8 cellular contexts compared by ENCODE assay signal in the genomic region with DNA sequence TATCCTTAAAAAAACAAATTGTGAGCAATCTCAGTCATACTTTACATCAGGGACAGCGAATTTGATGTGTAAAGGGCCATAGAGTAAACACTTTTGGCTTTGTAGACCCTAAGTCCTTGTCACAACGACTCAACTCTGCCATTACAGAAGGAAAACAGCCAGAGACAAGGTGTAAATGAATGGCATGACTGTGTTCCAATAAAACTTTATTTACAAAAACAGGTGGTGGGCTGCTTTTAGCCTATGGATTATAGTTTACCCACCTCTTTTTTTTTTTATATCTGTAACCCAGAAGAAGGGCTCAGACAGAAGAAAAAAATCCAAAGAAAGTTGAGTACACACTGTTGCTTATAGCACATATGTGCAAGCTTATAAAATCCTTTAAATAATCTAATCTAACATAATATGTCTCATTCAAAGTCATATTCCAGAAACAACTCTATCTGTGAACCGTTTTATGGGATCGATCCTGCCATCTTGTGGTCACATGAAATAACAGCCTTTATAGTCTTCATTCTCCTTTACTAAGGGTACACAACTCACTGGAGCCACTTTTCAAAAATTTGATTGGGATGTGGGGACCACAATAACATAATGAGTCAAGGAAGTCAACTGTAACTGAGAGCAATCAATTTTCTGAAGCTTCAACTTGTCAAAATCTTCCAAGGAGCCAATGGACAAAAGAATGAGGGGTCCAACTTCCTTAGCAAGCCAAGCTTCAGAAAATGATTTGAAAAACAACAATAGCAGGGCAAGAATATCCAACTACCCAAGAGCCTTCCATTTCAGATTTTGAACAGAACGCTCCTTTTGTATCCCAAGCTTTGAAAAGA.
DNase-seq lines count a peak whose midpoint lies in the region; ATAC-seq, FAIRE-seq and TF ChIP-seq lines count a peak whose summit lies in the region.

No MANE protein-coding gene starts in this region.

- H3K27ac ChIP-seq in ascending aorta, result no peak overlapping the region

- intact Hi-C loops in ascending aorta (cut with DNase I), result no loop called here

- FAIRE-seq in GM12892 (lab: Jason Lieb, UNC), result peak; percentile 24

- DNase-seq in Ammon's horn (ENCODE audit: low spot score) (peak; percentile 84), GM12892 (ENCODE audit: insufficient read length) (no peak), NCI-H2196 treated with DMSO at 0.1 percent for 48 hours (lab: John Stamatoyannopoulos, UW; ENCODE audit: unreplicated experiment) (peak; percentile 8), ascending aorta (ENCODE audit: low spot score in 2 of 2) (no peak), inferior parietal cortex (ENCODE audit: extremely low spot score) (peak; percentile 82)
- DNase-seq in effector CD8-positive, alpha-beta T cell (lab: John Stamatoyannopoulos, UW), result no peak
- DNase-seq in stimulated activated CD4-positive, alpha-beta T cell treated with anti-CD3 and anti-CD28 coated beads, Interleukin-1b, Interleukin-23, amount 100 ng/mL, for 48 hours, result no peak

- no peak overlapping the region for H3K4me3 ChIP-seq in ascending aorta

- peak in 2 of 3 experiments; percentile 13 to 31 for TF ChIP-seq CTCF in ascending aorta (IDR thresholded peaks at IDR 0.05)

- no peaks in the 10 kb centered on the region for H3K9me3 ChIP-seq in ascending aorta

- no peak for TF ChIP-seq POLR2A in GM12892 (IDR thresholded peaks at IDR 0.05; ENCODE audit: low read depth, low read length)

- H3K27me3 ChIP-seq in ascending aorta, result no peaks in the 10 kb centered on the region

- no peaks in the 10 kb centered on the region for H3K4me1 ChIP-seq in ascending aorta

- no peak for ATAC-seq in HG03108 (IDR thresholded peaks at IDR 0.05; ENCODE audit: unreplicated experiment)

- H3K36me3 ChIP-seq in ascending aorta, result no peaks in the 10 kb centered on the region

Comparison
In these comparisons a context has a peak if more than half of its experiments do, and no peak if none do; other contexts are left out.
1. DNase-seq: peak in Ammon's horn (single experiment), NCI-H2196 treated with DMSO at 0.1 percent for 48 hours (single experiment) and inferior parietal cortex (single experiment); none in GM12892 (single experiment), ascending aorta (0 of 2), effector CD8-positive, alpha-beta T cell (single experiment) and stimulated activated CD4-positive, alpha-beta T cell treated with anti-CD3 and anti-CD28 coated beads, Interleukin-1b, Interleukin-23, amount 100 ng/mL, for 48 hours (single experiment).